Comparison of ENCODE assay signal across 29 cellular contexts in genomic region chr6:112021911-112022310, GRCh38. TPM values are rescaled to one million over a fixed set of nuclear protein-coding genes. Genes with fewer than 3 reads are reported as not detected.
DNase-seq lines count a peak whose midpoint lies in the region; ATAC-seq and FAIRE-seq lines count a peak whose summit lies in the region.
"Had no signal": no experiment of that assay in that cellular context is flagged by ENCODE, and none has a peak within 500 bp of the region (broad histone marks: within the 10 kb centered on the region; RNA-seq: fewer than 3 reads in every experiment).

No MANE protein-coding gene starts in this region.

- H3K4me1 Mint-ChIP-seq in activated CD4-positive, alpha-beta T cell treated with anti-CD3 and anti-CD28 coated beads, Interleukin-2, amount 10 ng/mL, durations not matched to agents 7 days and 5 days: peaks cover 38% of the 10 kb centered on the region
- H3K4me1 Mint-ChIP-seq in naive thymus-derived CD8-positive, alpha-beta T cell: peaks cover 16 to 27% (median 22%) of the 10 kb centered on the region in 4 donors

- H3K4me3 Mint-ChIP-seq in activated CD4-positive, alpha-beta T cell treated with anti-CD3 and anti-CD28 coated beads, Interleukin-2, amount 10 ng/mL, durations not matched to agents 7 days and 5 days: no peak overlapping the region
- H3K4me3 Mint-ChIP-seq in naive thymus-derived CD8-positive, alpha-beta T cell: no peak overlapping the region
- H3K4me3 Mint-ChIP-seq: CD4-positive, alpha-beta T cell had no signal

- peaks cover 14% of the 10 kb centered on the region for H3K36me3 Mint-ChIP-seq in activated CD4-positive, alpha-beta T cell treated with anti-CD3 and anti-CD28 coated beads, Interleukin-2, amount 10 ng/mL, durations not matched to agents 7 days and 5 days (ENCODE audit: low read depth)
- peaks cover 0 to 18% (median 14%) of the 10 kb centered on the region in 3 donors for H3K36me3 Mint-ChIP-seq in naive thymus-derived CD8-positive, alpha-beta T cell

- H3K9me3 Mint-ChIP-seq in activated CD4-positive, alpha-beta T cell treated with anti-CD3 and anti-CD28 coated beads, Interleukin-2, amount 10 ng/mL, durations not matched to agents 7 days and 5 days: peaks cover 13% of the 10 kb centered on the region
- peaks cover 0 to 18% (median 9%) of the 10 kb centered on the region in 9 donors for H3K9me3 Mint-ChIP-seq in naive thymus-derived CD8-positive, alpha-beta T cell

- no peak for ATAC-seq in naive thymus-derived CD8-positive, alpha-beta T cell
- ATAC-seq: GM12878, HCT116, Right ventricle myocardium inferior, SK-N-SH treated with all-trans-retinoic acid at 6 μM for 48 hours had no signal

- no peak for FAIRE-seq in urothelium cell line (lab: Jason Lieb, UNC)
- FAIRE-seq: A204.1, D721Med, GM12878, H1 had no signal

- peak overlapping the region; percentile 1 for H3K27ac Mint-ChIP-seq in activated CD4-positive, alpha-beta T cell treated with anti-CD3 and anti-CD28 coated beads, Interleukin-2, amount 10 ng/mL, durations not matched to agents 7 days and 5 days
- peak overlapping the region in 6 of 10 donors; percentile 9 to 63 (median 44) for H3K27ac Mint-ChIP-seq in naive thymus-derived CD8-positive, alpha-beta T cell
- H3K27ac Mint-ChIP-seq: CD4-positive, alpha-beta T cell had no signal

- no peak for DNase-seq in activated CD4-positive, alpha-beta T cell treated with anti-CD3 and anti-CD28 coated beads, Interleukin-2, amount 10 ng/mL, durations not matched to agents 7 days and 5 days
- DNase-seq in activated CD4-positive, alpha-beta T cell treated with anti-CD3 and anti-CD28 coated beads, Interleukin-2, amount 50 U/mL, for 48 hours: no peak
- DNase-seq in NCI-H69 (lab: John Stamatoyannopoulos, UW) (peak; percentile 11), urothelium cell line (ENCODE audit: low spot score) (no peak), middle frontal gyrus (ENCODE audit: extremely low spot score, low spot score) (no peak), glomerular visceral epithelial cell (ENCODE audit: extremely low spot score) (no peak)
- no peak for DNase-seq in naive thymus-derived CD8-positive, alpha-beta T cell
- DNase-seq: CD4-positive, alpha-beta T cell; EL; GDM1; Karpas-422; NCI-H1092 treated with DMSO at 0.1 percent for 48 hours; NCI-H146; NCI-H1930; NCI-H2107; NCI-H524; NCI-H774; PC-9; SJCRH30 had no signal

- H3K27me3 Mint-ChIP-seq in activated CD4-positive, alpha-beta T cell treated with anti-CD3 and anti-CD28 coated beads, Interleukin-2, amount 10 ng/mL, durations not matched to agents 7 days and 5 days: no peaks in the 10 kb centered on the region
- no peaks in the 10 kb centered on the region for H3K27me3 Mint-ChIP-seq in naive thymus-derived CD8-positive, alpha-beta T cell
- H3K27me3 Mint-ChIP-seq: CD4-positive, alpha-beta T cell had no signal

- CTCF ChIA-PET in activated CD4-positive, alpha-beta T cell treated with anti-CD3 and anti-CD28 coated beads, Interleukin-2, amount 10 ng/mL, durations not matched to agents 7 days and 5 days (lab: Charles Lee): interaction anchor here (3.5 kb wide), 1 partner anchor 11 kb away, joined by 15 read pairs; no protein-coding TSS in a partner anchor

- POLR2A ChIA-PET in activated CD4-positive, alpha-beta T cell treated with anti-CD3 and anti-CD28 coated beads, Interleukin-2, amount 10 ng/mL, durations not matched to agents 7 days and 5 days (lab: Charles Lee): no interaction called here
- POLR2A ChIA-PET in naive thymus-derived CD8-positive, alpha-beta T cell (lab: Charles Lee): interaction anchor here (2.5 kb wide), 1 partner anchor 20 kb away, joined by 11 read pairs; no protein-coding TSS in a partner anchor

RNA-seq across cellular contexts. Expression of gene CCN6, which starts 32.0 kb away (rescaled TPM):
- not detected for total RNA-seq in activated CD4-positive, alpha-beta T cell treated with anti-CD3 and anti-CD28 coated beads, Interleukin-2, amount 10 ng/mL, durations not matched to agents 7 days and 5 days
- total RNA-seq in naive thymus-derived CD8-positive, alpha-beta T cell: not detected
- polyA plus RNA-seq in naive thymus-derived CD8-positive, alpha-beta T cell: under 1 TPM; 0.08 to 0.21 (median 0.09) TPM
- total RNA-seq: CD4-positive, alpha-beta T cell; GM12878; H1; HT-29; M059J; PC-9; Right ventricle myocardium inferior; SJCRH30 had no signal
- polyA plus RNA-seq: AG04450, H1 had no signal
